11 cellular contexts compared by ENCODE assay signal in the genomic region with DNA sequence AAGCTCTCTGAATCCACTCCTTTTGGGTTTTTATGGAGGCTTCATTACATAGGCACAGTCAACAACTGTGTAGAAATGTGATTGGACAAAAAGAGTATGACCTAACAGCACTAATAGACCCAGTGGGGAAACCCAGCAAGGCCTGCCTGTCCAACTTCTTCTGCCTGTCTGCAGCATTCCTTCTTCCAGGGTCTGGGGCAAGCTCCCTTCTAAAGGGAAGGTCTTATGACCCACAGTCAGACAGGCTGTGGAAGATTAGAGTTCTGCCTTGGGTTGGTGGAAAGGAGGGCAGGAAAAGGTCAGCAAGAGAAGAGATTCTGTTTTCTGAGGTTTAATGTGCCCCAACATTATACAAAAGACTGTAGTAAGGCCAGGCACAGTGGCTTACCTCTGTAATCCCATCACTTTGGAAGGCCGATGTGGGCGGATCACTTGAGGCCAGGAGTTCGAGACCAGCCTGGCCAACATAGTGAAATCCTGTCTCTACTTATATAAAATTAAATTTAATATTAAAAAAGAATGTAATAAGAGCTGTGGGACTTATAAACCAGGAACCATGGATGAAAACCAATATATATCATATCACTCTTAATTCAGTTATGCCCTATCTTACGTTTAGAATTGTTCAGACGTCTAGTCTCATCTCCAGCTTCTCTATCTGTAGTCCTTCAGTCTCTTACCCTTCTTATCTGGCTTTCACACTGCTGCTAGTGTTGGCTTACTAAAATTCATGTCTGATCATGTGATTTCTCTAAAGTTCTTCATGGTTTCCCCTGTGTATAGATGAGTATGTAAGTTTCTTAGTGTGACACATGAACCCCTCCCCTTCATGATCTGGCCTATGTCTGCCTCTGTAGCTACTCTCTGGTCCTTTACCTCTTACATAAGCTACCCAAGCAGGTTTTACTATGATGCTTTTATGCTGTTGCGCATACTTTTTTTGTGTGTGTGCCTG. TPM values are rescaled to one million over a fixed set of nuclear protein-coding genes. Genes with fewer than 3 reads are reported as not detected.
DNase-seq lines count a peak whose midpoint lies in the region; ATAC-seq, FAIRE-seq and TF ChIP-seq lines count a peak whose summit lies in the region.
"Had no signal": no experiment of that assay in that cellular context is flagged by ENCODE, and none has a peak within 500 bp of the region (broad histone marks: within the 10 kb centered on the region; RNA-seq: fewer than 3 reads in every experiment).

No MANE protein-coding gene starts in this region.

- peak overlapping the region; percentile 88 for H3K27ac Mint-ChIP-seq in activated naive CD8-positive, alpha-beta T cell
- peak overlapping the region in 7 of 9 donors; percentile 6 to 82 (median 44) for H3K27ac Mint-ChIP-seq in naive thymus-derived CD4-positive, alpha-beta T cell

- H3K36me3 Mint-ChIP-seq in activated naive CD8-positive, alpha-beta T cell, result no peaks in the 10 kb centered on the region
- H3K36me3 Mint-ChIP-seq in naive thymus-derived CD4-positive, alpha-beta T cell, result peaks cover 0 to 7% (median 6%) of the 10 kb centered on the region in 5 donors

- H3K27me3 Mint-ChIP-seq in activated naive CD8-positive, alpha-beta T cell, result no peaks in the 10 kb centered on the region
- H3K27me3 Mint-ChIP-seq in naive thymus-derived CD4-positive, alpha-beta T cell, result no peaks in the 10 kb centered on the region

- H3K36me3 ChIP-seq in naive thymus-derived CD4-positive, alpha-beta T cell (ENCODE audit: control insufficient read depth in 2 of 3, insufficient read depth in 3 of 3, low read length in 3 of 3), result no peaks in the 10 kb centered on the region
- H3K36me3 ChIP-seq in aorta (ENCODE audit: control insufficient read depth in 1 of 2, insufficient read depth in 2 of 2, low read length in 1 of 2), result no peaks in the 10 kb centered on the region

- ATAC-seq in GM18868 (IDR thresholded peaks at IDR 0.05; ENCODE audit: unreplicated experiment) (peak; percentile 34), HG02610 (IDR thresholded peaks at IDR 0.05; ENCODE audit: unreplicated experiment) (peak; percentile 45), aorta (ENCODE audit: low FRiP score) (no peak)
- peak; percentile 19 for ATAC-seq in naive thymus-derived CD4-positive, alpha-beta T cell

- no peak for DNase-seq in naive thymus-derived CD4-positive, alpha-beta T cell
- DNase-seq in aorta, result no peak
- DNase-seq in NCI-H2171 (lab: John Stamatoyannopoulos, UW), result no peak
- DNase-seq in GM12891 (ENCODE audit: insufficient read length, low spot score), result no peak
- DNase-seq: cerebellar nuclear complex, DMS 273 treated with DMSO at 0.1 percent for 48 hours, NCI-H1930 had no signal

- 95 to 96% methylated on average over 6 of the region's 6 CpGs for WGBS in aorta, 2 donors

- no peaks in the 10 kb centered on the region for H3K27me3 ChIP-seq in naive thymus-derived CD4-positive, alpha-beta T cell (ENCODE audit: control insufficient read depth in 2 of 2, insufficient read depth in 2 of 2, low read length in 2 of 2)
- H3K27me3 ChIP-seq in aorta (ENCODE audit: control insufficient read depth in 1 of 2, insufficient read depth in 2 of 2, low read length in 1 of 2), result no peaks in the 10 kb centered on the region

- no peak for FAIRE-seq in GM12891 (lab: Jason Lieb, UNC)
- FAIRE-seq: GM12892 had no signal

- H3K4me3 ChIP-seq in naive thymus-derived CD4-positive, alpha-beta T cell (ENCODE audit: low read length), result no peak overlapping the region
- H3K4me3 ChIP-seq in aorta (ENCODE audit: low read length in 2 of 2), result no peak overlapping the region

- H3K4me1 ChIP-seq in naive thymus-derived CD4-positive, alpha-beta T cell (ENCODE audit: control insufficient read depth in 2 of 2, insufficient read depth in 2 of 2, low read length in 2 of 2), result peaks cover 14 to 21% of the 10 kb centered on the region in 2 donors
- peaks cover 0 to 2% of the 10 kb centered on the region in 2 donors for H3K4me1 ChIP-seq in aorta (ENCODE audit: control insufficient read depth in 1 of 2, insufficient read depth in 2 of 2, low read length in 2 of 2)

- H3K4me1 Mint-ChIP-seq in activated naive CD8-positive, alpha-beta T cell (ENCODE audit: low read depth), result peaks cover 58% of the 10 kb centered on the region
- H3K4me1 Mint-ChIP-seq in naive thymus-derived CD4-positive, alpha-beta T cell, result peaks cover 32 to 70% (median 60%) of the 10 kb centered on the region in 7 donors

- H3K4me3 Mint-ChIP-seq in activated naive CD8-positive, alpha-beta T cell, result no peak overlapping the region
- H3K4me3 Mint-ChIP-seq in naive thymus-derived CD4-positive, alpha-beta T cell, result peak overlapping the region in 1 of 10 donors; percentile 3

- TF ChIP-seq POLR2A in GM12891 (IDR thresholded peaks at IDR 0.05; ENCODE audit: low read depth, low read length), result no peak

- no peaks in the 10 kb centered on the region for H3K9me3 ChIP-seq in naive thymus-derived CD4-positive, alpha-beta T cell (ENCODE audit: control insufficient read depth in 2 of 3, low read length in 3 of 3)
- H3K9me3 ChIP-seq in aorta (ENCODE audit: control insufficient read depth, low read length), result no peaks in the 10 kb centered on the region

- CTCF ChIA-PET in naive thymus-derived CD4-positive, alpha-beta T cell (lab: Charles Lee), result interaction anchor here (1.6 kb wide), 1 partner anchor 11 kb away, joined by 3 read pairs; no protein-coding TSS in a partner anchor

- intact Hi-C loops in naive thymus-derived CD4-positive, alpha-beta T cell (cut with micrococcal nuclease), result no loop called here
- intact Hi-C loops in aorta (cut with DNase I), result loop anchor here in 1 of 2 donors (10.0 kb wide), 1 partner anchor 128 kb away; a partner anchor contains a TSS

- POLR2A ChIA-PET in naive thymus-derived CD4-positive, alpha-beta T cell (lab: Charles Lee), result no interaction called here

- H3K27ac ChIP-seq in naive thymus-derived CD4-positive, alpha-beta T cell (ENCODE audit: low read depth, low read length), result no peak overlapping the region
- no peak overlapping the region for H3K27ac ChIP-seq in aorta (ENCODE audit: low read depth in 1 of 2, low read length in 2 of 2)

- H3K9me3 Mint-ChIP-seq in activated naive CD8-positive, alpha-beta T cell (ENCODE audit: low read depth), result no peaks in the 10 kb centered on the region
- no peaks in the 10 kb centered on the region for H3K9me3 Mint-ChIP-seq in naive thymus-derived CD4-positive, alpha-beta T cell

TF ChIP-seq in GM12891, 5 proteins besides CTCF, POLR2A, EP300 and RAD21:
- no peak for TF ChIP-seq TAF1 (IDR thresholded peaks at IDR 0.05; ENCODE audit: low read depth, low read length)
- TF ChIP-seq SPI1 (IDR thresholded peaks at IDR 0.05; ENCODE audit: low read depth, low read length), result no peak

RNA-seq across cellular contexts. Expression of a gene that starts 6.2 kb away (rescaled TPM):
- 10 to 100 TPM; 15.5 to 35.0 (median 29.3) TPM for total RNA-seq in naive thymus-derived CD4-positive, alpha-beta T cell
- polyA plus RNA-seq in naive thymus-derived CD4-positive, alpha-beta T cell, result 10 to 100 TPM in 1 of 2 donors, 1 to 10 TPM in 1; 7.6 to 17.7 TPM
- total RNA-seq in aorta, result 10 to 100 TPM; 19.1 to 29.1 TPM
- 1 to 10 TPM; 4.9 to 5.4 TPM for polyA plus RNA-seq in aorta
- polyA plus RNA-seq in GM12891 (2012; ENCODE audit: low read depth, missing spikeins), result 5.6 TPM

RNA-seq across cellular contexts. Expression of a gene that starts 14.2 kb away (rescaled TPM):
- 10 to 100 TPM; 13.7 to 21.0 (median 17.4) TPM for total RNA-seq in naive thymus-derived CD4-positive, alpha-beta T cell
- polyA plus RNA-seq in naive thymus-derived CD4-positive, alpha-beta T cell, result 10 to 100 TPM in 1 of 2 donors, 1 to 10 TPM in 1; 7.8 to 11.9 TPM
- total RNA-seq in aorta, result 10 to 100 TPM; 17.6 to 24.4 TPM
- polyA plus RNA-seq in aorta, result 1 to 10 TPM; 6.7 to 9.4 TPM
- 3.5 TPM for polyA plus RNA-seq in GM12891 (2012; ENCODE audit: low read depth, missing spikeins)
